Comparison of ENCODE assay signal across 8 cellular contexts in the genomic region with DNA sequence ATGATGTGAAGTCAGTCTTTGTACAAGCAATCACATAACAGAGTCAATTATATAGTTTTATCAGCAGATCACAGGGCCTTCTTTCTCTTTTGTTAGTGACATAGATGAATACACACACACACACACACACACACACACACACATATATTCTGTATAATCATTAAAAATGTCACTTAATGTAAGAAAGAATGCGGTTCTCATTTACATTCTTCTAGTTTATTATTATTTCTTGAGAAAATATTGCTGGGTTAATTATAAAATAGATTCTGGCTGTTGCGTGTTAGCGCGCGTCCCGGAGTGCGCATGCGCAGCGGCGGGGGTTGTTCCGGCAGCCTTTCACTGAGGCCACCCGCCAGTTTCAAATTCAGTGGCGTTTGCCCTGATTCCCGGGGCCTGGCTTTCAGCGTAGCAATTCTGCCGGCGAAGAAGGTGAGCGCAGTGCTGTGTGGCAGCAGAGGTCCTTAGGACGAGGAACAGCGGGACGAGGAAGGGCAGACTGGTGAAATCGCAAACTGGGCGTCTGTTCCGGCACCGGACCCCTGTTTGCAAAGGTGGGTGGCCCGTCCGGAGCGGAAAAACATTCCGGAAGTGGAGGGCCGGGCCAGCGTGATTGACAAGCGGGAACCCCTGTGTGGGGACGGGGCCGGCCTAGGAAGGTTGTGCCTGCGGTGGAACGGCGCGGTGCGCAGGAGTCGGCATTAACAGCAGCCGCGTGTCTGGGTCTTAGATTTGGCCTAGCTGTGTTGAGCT.
DNase-seq lines count a peak whose midpoint lies in the region; ATAC-seq and TF ChIP-seq lines count a peak whose summit lies in the region.
"Not testable (repeated sequence)": the region's sequence is repeated elsewhere in the genome, so short reads cannot be mapped to it uniquely, and the experiment has no call there.

No MANE protein-coding gene starts in this region.

- peak overlapping the region; percentile 66 to 96 for H3K27ac Mint-ChIP-seq in natural killer cell treated with Interleukin-12 subunit alpha and Interleukin-12 subunit beta and Interleukin-15 and Interleukin-18, amount 100 ng/mL, for 72 hours

- not testable (repeated sequence) for H3K9me3 Mint-ChIP-seq in natural killer cell treated with Interleukin-12 subunit alpha and Interleukin-12 subunit beta and Interleukin-15 and Interleukin-18, amount 100 ng/mL, for 72 hours

- peak; percentile 99 for DNase-seq in DMS53 (lab: John Stamatoyannopoulos, UW)
- DNase-seq in H7 = peak; percentile 29
- DNase-seq in NB4 (ENCODE audit: low read depth) = peak; percentile 93
- DNase-seq in SK-MEL-5 (ENCODE audit: low read depth, low spot score) = peak; percentile 69
- peak; percentile 74 for DNase-seq in activated gamma-delta T cell (lab: John Stamatoyannopoulos, UW)
- peak; percentile 68 for DNase-seq in fibroblast of villous mesenchyme (ENCODE audit: low read depth)
- peak; percentile 84 for DNase-seq in natural killer cell treated with Interleukin-12 subunit alpha and Interleukin-12 subunit beta and Interleukin-15 and Interleukin-18, amount 100 ng/mL, for 72 hours (ENCODE audit: low spot score)
- peak; percentile 38 for DNase-seq in stimulated activated CD8-positive, alpha-beta memory T cell treated with anti-CD3 and anti-CD28 coated beads, Interleukin-7, amount 100 ng/mL, for 24 hours (ENCODE audit: low read depth)

- TF ChIP-seq CTCF in NB4 (IDR thresholded peaks at IDR 0.05; ENCODE audit: low read depth, low read length); fibroblast of villous mesenchyme (IDR thresholded peaks at IDR 0.05; ENCODE audit: insufficient read depth, low read depth, low read length): not testable (repeated sequence)

- peak; percentile 81 to 97 for ATAC-seq in natural killer cell treated with Interleukin-12 subunit alpha and Interleukin-12 subunit beta and Interleukin-15 and Interleukin-18, amount 100 ng/mL, for 72 hours

- H3K36me3 ChIP-seq in H7 (replicated peaks; ENCODE audit: control insufficient read depth, insufficient read depth, low read length) = not testable (repeated sequence)

- H3K36me3 Mint-ChIP-seq in natural killer cell treated with Interleukin-12 subunit alpha and Interleukin-12 subunit beta and Interleukin-15 and Interleukin-18, amount 100 ng/mL, for 72 hours = not testable (repeated sequence)

- peak overlapping the region; percentile 44 for H3K4me3 ChIP-seq in H7 (ENCODE audit: insufficient read depth, low read depth, low read length)
- H3K4me3 ChIP-seq in NB4 (ENCODE audit: low read depth, low read length) = peak overlapping the region; percentile 74
- H3K4me3 ChIP-seq in fibroblast of villous mesenchyme (ENCODE audit: low read depth, low read length) = peak overlapping the region; percentile 64

- H3K27me3 Mint-ChIP-seq in natural killer cell treated with Interleukin-12 subunit alpha and Interleukin-12 subunit beta and Interleukin-15 and Interleukin-18, amount 100 ng/mL, for 72 hours = peaks cover 11% of the 10 kb centered on the region in 2 donors

- TF ChIP-seq POLR2A in NB4 (IDR thresholded peaks at IDR 0.05; ENCODE audit: extremely low read depth, insufficient read length) = peak; percentile 22

- in situ Hi-C loops in SK-MEL-5 (cut with HindIII; ENCODE audit: low pct_unique_long_range_greater_than_20kb, low sequenced_read_pairs) = not testable (repeated sequence)

- peak overlapping the region; percentile 98 for H3K4me3 Mint-ChIP-seq in natural killer cell treated with Interleukin-12 subunit alpha and Interleukin-12 subunit beta and Interleukin-15 and Interleukin-18, amount 100 ng/mL, for 72 hours

- H3K27me3 ChIP-seq in H7 (ENCODE audit: control insufficient read depth, insufficient read depth, low read length) = not testable (repeated sequence)

- not testable (repeated sequence) for H3K4me1 Mint-ChIP-seq in natural killer cell treated with Interleukin-12 subunit alpha and Interleukin-12 subunit beta and Interleukin-15 and Interleukin-18, amount 100 ng/mL, for 72 hours (ENCODE audit: low read depth in 2 of 2)

Comparison
In these comparisons a context has a peak if more than half of its experiments do, and no peak if none do; other contexts are left out.
1. Peak in every context shown above with its lines: DNase-seq, ATAC-seq and H3K4me3 ChIP-seq.
2. DNase-seq: peak in every context shown above with its lines; median percentile 99 in DMS53; 93 in NB4; 84 in natural killer cell treated with Interleukin-12 subunit alpha and Interleukin-12 subunit beta and Interleukin-15 and Interleukin-18, amount 100 ng/mL, for 72 hours; 74 in activated gamma-delta T cell; 69 in SK-MEL-5; 68 in fibroblast of villous mesenchyme; 38 in stimulated activated CD8-positive, alpha-beta memory T cell treated with anti-CD3 and anti-CD28 coated beads, Interleukin-7, amount 100 ng/mL, for 24 hours; 29 in H7.